In genomic region chr17:50180593-50180992, GRCh38 we compare ENCODE assay signal across 21 cellular contexts. TPM values are rescaled to one million over a fixed set of nuclear protein-coding genes. Genes with fewer than 3 reads are reported as not detected.
DNase-seq lines count a peak whose midpoint lies in the region; ATAC-seq and TF ChIP-seq lines count a peak whose summit lies in the region.
"Had no signal": no experiment of that assay in that cellular context is flagged by ENCODE, and none has a peak within 500 bp of the region (broad histone marks: within the 10 kb centered on the region; RNA-seq: fewer than 3 reads in every experiment).

No MANE protein-coding gene starts in this region.

- H2BK12ac ChIP-seq in trophoblast cell (ENCODE audit: low read length) = peak overlapping the region; percentile 8

- no peak overlapping the region for H4K12ac ChIP-seq in trophoblast cell (ENCODE audit: low read depth, low read length)

- no peaks in the 10 kb centered on the region for H3K79me2 ChIP-seq in trophoblast cell (ENCODE audit: control insufficient read depth, insufficient read depth, low read length, poor library complexity)

- no peak overlapping the region for H2BK5ac ChIP-seq in trophoblast cell (ENCODE audit: low read depth, low read length, poor library complexity)

- WGBS in heart right ventricle, 2 donors = 82 to 83% methylated on average over 12 of the region's 12 CpGs
- WGBS in trophoblast cell (ENCODE audit: extremely low coverage, insufficient coverage, insufficient read length) = no CpG with 5 or more reads among the region's 12 CpGs
- 0% methylated on average over 1 of the region's 12 CpGs; no CpG with 5 or more reads in 1 of the 2 donors for WGBS in gastroesophageal sphincter (ENCODE audit: low coverage in 1 of 2), 2 donors

- H3K9me3 ChIP-seq in left ventricle myocardium inferior (replicated peaks) (no peaks in the 10 kb centered on the region), heart right ventricle (no peaks in the 10 kb centered on the region), trophoblast cell (ENCODE audit: insufficient read depth, low read depth, low read length) (peaks cover 3% of the 10 kb centered on the region), gastroesophageal sphincter (no peaks in the 10 kb centered on the region)
- H3K9me3 ChIP-seq: body of pancreas, pancreas had no signal

- H3K36me3 ChIP-seq in left ventricle myocardium inferior = peaks cover 3% of the 10 kb centered on the region
- peaks cover 0 to 10% (median under 1%) of the 10 kb centered on the region in 9 donors for H3K36me3 ChIP-seq in heart right ventricle
- H3K36me3 ChIP-seq in trophoblast cell (ENCODE audit: control insufficient read depth in 1 of 2, insufficient read depth in 2 of 2, low read length in 2 of 2) = peaks cover 9 to 15% of the 10 kb centered on the region in 2 experiments
- H3K36me3 ChIP-seq in gastroesophageal sphincter = peaks cover 0 to 4% of the 10 kb centered on the region in 2 donors
- H3K36me3 ChIP-seq: pancreas had no signal

- no peak overlapping the region for H3K4me2 ChIP-seq in trophoblast cell (ENCODE audit: low read length)

- H3K23ac ChIP-seq in trophoblast cell (ENCODE audit: low read length) = no peak overlapping the region

- ATAC-seq in heart right ventricle = no peak
- ATAC-seq in gastroesophageal sphincter = no peak
- no peak for ATAC-seq in HG02885 (IDR thresholded peaks at IDR 0.05; ENCODE audit: poor library complexity, unreplicated experiment)
- ATAC-seq: activated T-cell treated with anti-CD3 and anti-CD28 coated beads, Interleukin-2, amount 50 U/mL, for 72 hours; body of pancreas; pancreas had no signal

- H3K79me1 ChIP-seq in trophoblast cell (ENCODE audit: low read length) = peaks cover 24% of the 10 kb centered on the region

- intact Hi-C loops in left ventricle myocardium inferior (cut with micrococcal nuclease) = no loop called here
- intact Hi-C loops in heart right ventricle (cut with DNase I) = no loop called here

- no peak for TF ChIP-seq EP300 in gastroesophageal sphincter (IDR thresholded peaks at IDR 0.05)

- H3K18ac ChIP-seq in trophoblast cell (ENCODE audit: low read length) = no peak overlapping the region

- H4K91ac ChIP-seq in trophoblast cell (ENCODE audit: low read depth, low read length) = peak overlapping the region; percentile 44

- H3K27me3 ChIP-seq in left ventricle myocardium inferior (ENCODE audit: low read depth) = no peaks in the 10 kb centered on the region
- H3K27me3 ChIP-seq in heart right ventricle = no peaks in the 10 kb centered on the region
- no peaks in the 10 kb centered on the region for H3K27me3 ChIP-seq in trophoblast cell (ENCODE audit: insufficient read depth, low read length)
- H3K27me3 ChIP-seq in gastroesophageal sphincter = no peaks in the 10 kb centered on the region
- H3K27me3 ChIP-seq: body of pancreas, pancreas had no signal

- DNase-seq in left ventricle myocardium inferior (no peak), heart right ventricle (no peak), fibroblast of peridontal ligament (ENCODE audit: extremely low read depth) (peak; percentile 23), trophoblast cell (no peak), NCI-H2196 treated with DMSO at 0.1 percent for 48 hours (lab: John Stamatoyannopoulos, UW; ENCODE audit: unreplicated experiment) (no peak)
- no peak for DNase-seq in activated naive CD4-positive, alpha-beta T cell (lab: John Stamatoyannopoulos, UW)
- DNase-seq: activated T-cell treated with anti-CD3 and anti-CD28 coated beads, Interleukin-2, amount 50 U/mL, for 72 hours; body of pancreas; NCI-H1417; NCI-H2107; NCI-H69; SHP77; stimulated activated CD4-positive, alpha-beta T cell treated with anti-CD3 and anti-CD28 coated beads, Interleukin-2, amount 100 ng/mL, for 48 hours had no signal

- no peak overlapping the region for H4K8ac ChIP-seq in trophoblast cell (ENCODE audit: low read depth, low read length)

- H2AFZ ChIP-seq in trophoblast cell (ENCODE audit: insufficient read depth, low read length, poor library complexity) = no peak overlapping the region

- H3K9ac ChIP-seq in trophoblast cell (ENCODE audit: low read length) = no peak overlapping the region

- H3K4me3 ChIP-seq in left ventricle myocardium inferior (peak overlapping the region; percentile 9), heart right ventricle (no peak overlapping the region), trophoblast cell (ENCODE audit: low read depth, low read length) (no peak overlapping the region), gastroesophageal sphincter (no peak overlapping the region)
- H3K4me3 ChIP-seq: body of pancreas, coronary artery, pancreas, skin epidermis had no signal

- H3K27ac ChIP-seq in left ventricle myocardium inferior (replicated peaks) = no peak overlapping the region
- no peak overlapping the region for H3K27ac ChIP-seq in heart right ventricle
- no peak overlapping the region for H3K27ac ChIP-seq in trophoblast cell (ENCODE audit: low read depth, low read length)
- H3K27ac ChIP-seq in gastroesophageal sphincter = peak overlapping the region in 2 of 4 donors; percentile 86 to 87
- H3K27ac ChIP-seq: body of pancreas, pancreas had no signal

- no peak overlapping the region for H3K4ac ChIP-seq in trophoblast cell (ENCODE audit: low read depth, low read length)

- peaks cover 33% of the 10 kb centered on the region for H3K4me1 ChIP-seq in left ventricle myocardium inferior
- peaks cover 21 to 48% (median 32%) of the 10 kb centered on the region in 9 donors for H3K4me1 ChIP-seq in heart right ventricle
- H3K4me1 ChIP-seq in trophoblast cell (ENCODE audit: control insufficient read depth in 1 of 2, insufficient read depth in 2 of 2, low read length in 2 of 2) = peaks cover 26 to 34% of the 10 kb centered on the region in 2 experiments
- peaks cover 3 to 67% (median 40%) of the 10 kb centered on the region in 3 donors for H3K4me1 ChIP-seq in gastroesophageal sphincter

- H2AK5ac ChIP-seq in trophoblast cell (ENCODE audit: low read length) = peak overlapping the region; percentile 28

- no peak overlapping the region for H2BK120ac ChIP-seq in trophoblast cell (ENCODE audit: insufficient read depth, low read length, poor library complexity)

- TF ChIP-seq CTCF in left ventricle myocardium inferior (IDR thresholded peaks at IDR 0.05; ENCODE audit: borderline replicate concordance) (no peak), heart right ventricle (IDR thresholded peaks at IDR 0.05) (no peak), gastroesophageal sphincter (IDR thresholded peaks at IDR 0.05) (no peak)

- no peak for TF ChIP-seq POLR2A in gastroesophageal sphincter (IDR thresholded peaks at IDR 0.05)

- no peak overlapping the region for H3K14ac ChIP-seq in trophoblast cell (ENCODE audit: low read length)

RNA-seq across cellular contexts. Expression of gene SGCA, which starts 14.8 kb away (rescaled TPM):
- total RNA-seq in left ventricle myocardium inferior (137 TPM), heart right ventricle (100 to 1,000 TPM; 136 to 204 (median 158) TPM), gastroesophageal sphincter (100 to 1,000 TPM in 2 of 4 donors, 10 to 100 TPM in 2; 58.1 to 145 (median 93.4) TPM)
- 100 to 1,000 TPM; 137 to 314 TPM for polyA plus RNA-seq in heart right ventricle
- polyA plus RNA-seq in trophoblast cell (2013) = not detected in 2 replicates
- total RNA-seq: activated CD8-positive, alpha-beta memory T cell treated with anti-CD3 and anti-CD28 coated beads for 36 hours; lung microvascular endothelial cell had no signal

RNA-seq across cellular contexts. Expression of gene COL1A1, which starts 20.8 kb away (rescaled TPM):
- total RNA-seq in left ventricle myocardium inferior (45.8 TPM), heart right ventricle (100 to 1,000 TPM in 1 of 10 donors, 10 to 100 TPM in 9; 31.7 to 455 (median 45.9) TPM), gastroesophageal sphincter (10 to 100 TPM; 14.6 to 92.9 (median 69.7) TPM)
- polyA plus RNA-seq in heart right ventricle = 10 to 100 TPM; 30.2 to 81.5 TPM
- polyA plus RNA-seq in trophoblast cell (2013) = 548 and 582 TPM in 2 replicates
- polyA plus RNA-seq: CD14-positive monocyte had no signal

RNA-seq across cellular contexts. Expression of gene PPP1R9B, which starts 30.1 kb away (rescaled TPM):
- total RNA-seq in left ventricle myocardium inferior (33.0 TPM), heart right ventricle (10 to 100 TPM; 17.3 to 45.4 (median 26.9) TPM), gastroesophageal sphincter (10 to 100 TPM; 23.3 to 38.1 (median 30.8) TPM)
- polyA plus RNA-seq in heart right ventricle = 10 to 100 TPM; 22.4 to 42.7 TPM
- polyA plus RNA-seq in trophoblast cell (2013) = 23.2 and 23.4 TPM in 2 replicates

RNA-seq across cellular contexts. Expression of gene SAMD14, which starts 50.6 kb away (rescaled TPM):
- total RNA-seq in left ventricle myocardium inferior = 1.6 TPM
- total RNA-seq in heart right ventricle = 1 to 10 TPM; 1.5 to 3.8 (median 1.9) TPM
- 1 to 10 TPM; 1.9 to 3.8 TPM for polyA plus RNA-seq in heart right ventricle
- polyA plus RNA-seq in trophoblast cell (2013) = 6.9 and 7.4 TPM in 2 replicates
- 1 to 10 TPM; 1.3 to 2.8 (median 2.3) TPM for total RNA-seq in gastroesophageal sphincter
- total RNA-seq: body of pancreas had no signal
- polyA plus RNA-seq: CD14-positive monocyte had no signal
